ENCODE assay signal across 8 cellular contexts in the genomic region with DNA sequence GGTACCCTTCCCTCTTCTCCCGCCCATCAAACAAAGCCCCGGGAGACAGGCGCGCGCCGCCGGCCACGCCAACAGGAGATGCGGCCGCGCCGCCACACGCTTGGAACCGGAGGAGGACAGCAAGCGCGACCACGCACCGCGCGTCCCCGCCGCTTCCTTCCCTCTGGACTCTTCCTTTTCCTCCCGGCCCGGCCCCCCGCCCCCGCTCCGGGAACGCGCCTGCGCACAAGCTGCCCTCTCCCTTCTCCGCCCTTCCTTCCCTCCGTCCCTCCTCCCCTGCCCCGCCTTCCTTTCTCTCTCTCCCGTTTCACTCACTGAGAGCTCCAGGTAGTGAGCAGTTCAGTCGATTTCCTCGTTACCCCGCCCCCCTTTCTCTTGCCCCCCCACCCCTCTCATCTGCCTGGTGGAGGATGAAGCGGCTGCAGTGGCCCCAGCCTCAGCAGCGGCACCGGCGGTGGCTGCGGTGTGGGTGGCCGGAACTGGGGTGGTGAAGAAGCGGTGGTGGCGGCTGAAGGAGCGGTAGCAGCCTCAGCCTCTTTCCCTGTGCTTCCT. TPM values are rescaled to one million over a fixed set of nuclear protein-coding genes. Genes with fewer than 3 reads are reported as not detected.
A peak's percentile ranks its signal among the peaks of the same experiment; 100 is the strongest.
DNase-seq lines count a peak whose midpoint lies in the region; ATAC-seq, FAIRE-seq and TF ChIP-seq lines count a peak whose summit lies in the region.

A gene (plus strand): TSS at position 310 of the 552 bp plus-strand sequence. CDS start 569 bp downstream, outside the sequence.

- CTCF ChIA-PET in WTC11 (lab: Charles Lee): interaction anchor here (1.0 kb wide), 2 partner anchors 16 to 133 kb away, joined by 3 to 4 read pairs; no protein-coding TSS in a partner anchor

- H3K9me3 Mint-ChIP-seq in WTC11: no peaks in the 10 kb centered on the region

- no peaks in the 10 kb centered on the region for H3K9me3 ChIP-seq in smooth muscle cell (replicated peaks; ENCODE audit: low read depth)

- H3K36me3 Mint-ChIP-seq in WTC11: no peaks in the 10 kb centered on the region

- ATAC-seq in GM19023 (IDR thresholded peaks at IDR 0.05; ENCODE audit: unreplicated experiment) (peak; percentile 57), HG03196 (IDR thresholded peaks at IDR 0.05; ENCODE audit: unreplicated experiment) (peak; percentile 49), WTC11 (peak; percentile 71)

- H3F3A ChIP-seq in smooth muscle cell (ENCODE audit: low read depth): no peaks in the 10 kb centered on the region

- H3K27ac Mint-ChIP-seq in WTC11: peak within 1 kb of the TSS; percentile 98

- 1% methylated on average over 32 of the region's 46 CpGs for WGBS in smooth muscle cell (ENCODE audit: low lambda C conversion rate)

- no peak for FAIRE-seq in bronchial epithelial cell (lab: Jason Lieb, UNC)

- peak within 1 kb of the TSS; percentile 96 for H3K4me2 ChIP-seq in smooth muscle cell

- H3K4me3 Mint-ChIP-seq in WTC11: peak within 1 kb of the TSS; percentile 99

- TF ChIP-seq CTCF in AG09309 (IDR thresholded peaks at IDR 0.05; ENCODE audit: control insufficient read depth, insufficient read depth, low read depth, low read length, missing control alignments): no peak
- no peak for TF ChIP-seq CTCF in WTC11 (IDR thresholded peaks at IDR 0.05)
- TF ChIP-seq CTCF in bronchial epithelial cell (IDR thresholded peaks at IDR 0.05; ENCODE audit: insufficient read depth, low read length, severe bottlenecking): no peak
- TF ChIP-seq CTCF in smooth muscle cell (IDR thresholded peaks at IDR 0.05; ENCODE audit: borderline replicate concordance, insufficient read depth, poor library complexity, severe bottlenecking): no peak

- H2AFZ ChIP-seq in smooth muscle cell (ENCODE audit: low read depth): peak within 1 kb of the TSS; percentile 93

- H3K36me3 ChIP-seq in bronchial epithelial cell (ENCODE audit: control insufficient read depth, insufficient read depth, low read length) (no peaks in the 10 kb centered on the region), smooth muscle cell (ENCODE audit: low read depth) (no peaks in the 10 kb centered on the region)

- H3K9ac ChIP-seq in smooth muscle cell (ENCODE audit: low read depth): peak within 1 kb of the TSS; percentile 87

- H3K4me1 Mint-ChIP-seq in WTC11: peaks cover 41% of the 10 kb centered on the region

- peaks cover 15% of the 10 kb centered on the region for H3K4me1 ChIP-seq in smooth muscle cell (ENCODE audit: low read depth)

- H3K27me3 Mint-ChIP-seq in WTC11 (ENCODE audit: low read depth): peaks cover 46% of the 10 kb centered on the region

- peaks cover 45% of the 10 kb centered on the region for H3K79me2 ChIP-seq in smooth muscle cell (ENCODE audit: low read depth)

- H3K27me3 ChIP-seq in bronchial epithelial cell (ENCODE audit: control insufficient read depth, insufficient read depth, low read length): no peaks in the 10 kb centered on the region
- H3K27me3 ChIP-seq in smooth muscle cell (ENCODE audit: low read depth): no peaks in the 10 kb centered on the region

- peaks cover 38% of the 10 kb centered on the region for H4K20me1 ChIP-seq in smooth muscle cell (ENCODE audit: low read depth)

- POLR2A ChIA-PET in WTC11 (lab: Charles Lee): interaction anchor here (0.6 to 1.3 kb wide), 2 partner anchors 9 to 14 kb away, joined by 4 to 5 read pairs; no protein-coding TSS in a partner anchor

- peak within 1 kb of the TSS; percentile 73 for H3K27ac ChIP-seq in smooth muscle cell (ENCODE audit: low read depth)

- DNase-seq in AG09309 (ENCODE audit: low read depth) (peak; percentile 62), NCI-H226 (peak; percentile 84), WTC11 (ENCODE audit: low spot score) (peak; percentile 98), bronchial epithelial cell (ENCODE audit: low read depth) (peak; percentile 85), iPS-NIHi7 (ENCODE audit: extremely low spot score) (peak; percentile 94), smooth muscle cell (lab: John Stamatoyannopoulos, UW; ENCODE audit: unreplicated experiment) (peak; percentile 88)

- H3K4me3 ChIP-seq in AG09309 (ENCODE audit: control insufficient read depth, low read depth, low read length): peak within 1 kb of the TSS; percentile 99
- H3K4me3 ChIP-seq in bronchial epithelial cell (ENCODE audit: low read depth, low read length): peak within 1 kb of the TSS; percentile 68
- peak within 1 kb of the TSS; percentile 88 for H3K4me3 ChIP-seq in smooth muscle cell

TF ChIP-seq in WTC11, 78 proteins besides CTCF, POLR2A, EP300 and RAD21 (continues in another document):
- TF ChIP-seq, protein P1, sequence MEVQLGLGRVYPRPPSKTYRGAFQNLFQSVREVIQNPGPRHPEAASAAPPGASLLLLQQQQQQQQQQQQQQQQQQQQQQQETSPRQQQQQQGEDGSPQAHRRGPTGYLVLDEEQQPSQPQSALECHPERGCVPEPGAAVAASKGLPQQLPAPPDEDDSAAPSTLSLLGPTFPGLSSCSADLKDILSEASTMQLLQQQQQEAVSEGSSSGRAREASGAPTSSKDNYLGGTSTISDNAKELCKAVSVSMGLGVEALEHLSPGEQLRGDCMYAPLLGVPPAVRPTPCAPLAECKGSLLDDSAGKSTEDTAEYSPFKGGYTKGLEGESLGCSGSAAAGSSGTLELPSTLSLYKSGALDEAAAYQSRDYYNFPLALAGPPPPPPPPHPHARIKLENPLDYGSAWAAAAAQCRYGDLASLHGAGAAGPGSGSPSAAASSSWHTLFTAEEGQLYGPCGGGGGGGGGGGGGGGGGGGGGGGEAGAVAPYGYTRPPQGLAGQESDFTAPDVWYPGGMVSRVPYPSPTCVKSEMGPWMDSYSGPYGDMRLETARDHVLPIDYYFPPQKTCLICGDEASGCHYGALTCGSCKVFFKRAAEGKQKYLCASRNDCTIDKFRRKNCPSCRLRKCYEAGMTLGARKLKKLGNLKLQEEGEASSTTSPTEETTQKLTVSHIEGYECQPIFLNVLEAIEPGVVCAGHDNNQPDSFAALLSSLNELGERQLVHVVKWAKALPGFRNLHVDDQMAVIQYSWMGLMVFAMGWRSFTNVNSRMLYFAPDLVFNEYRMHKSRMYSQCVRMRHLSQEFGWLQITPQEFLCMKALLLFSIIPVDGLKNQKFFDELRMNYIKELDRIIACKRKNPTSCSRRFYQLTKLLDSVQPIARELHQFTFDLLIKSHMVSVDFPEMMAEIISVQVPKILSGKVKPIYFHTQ (CRISPR knock-in tag; IDR thresholded peaks at IDR 0.05): no peak
- TF ChIP-seq PRRX2 (CRISPR knock-in tag; IDR thresholded peaks at IDR 0.05) (no peak), ESRRA (CRISPR knock-in tag; IDR thresholded peaks at IDR 0.05; ENCODE audit: borderline replicate concordance) (no peak), ZNF138 (CRISPR knock-in tag; conservative IDR thresholded peaks at IDR 0.05) (no peak), KAT7 (CRISPR knock-in tag; IDR thresholded peaks at IDR 0.05; ENCODE audit: borderline replicate concordance) (no peak; the same call in 1 of the 2 replicates), TEAD1 (CRISPR knock-in tag; IDR thresholded peaks at IDR 0.05) (peak; percentile 72), JAZF1 (CRISPR knock-in tag; IDR thresholded peaks at IDR 0.05) (no peak), CREM (CRISPR knock-in tag; IDR thresholded peaks at IDR 0.05) (0 out of 2 replicates have a peak, but pooled peaks have one; percentile 60), GABPB1 (CRISPR knock-in tag; IDR thresholded peaks at IDR 0.05) (0 out of 2 replicates have a peak, but pooled peaks have one; percentile 9)
- TF ChIP-seq, protein P2, sequence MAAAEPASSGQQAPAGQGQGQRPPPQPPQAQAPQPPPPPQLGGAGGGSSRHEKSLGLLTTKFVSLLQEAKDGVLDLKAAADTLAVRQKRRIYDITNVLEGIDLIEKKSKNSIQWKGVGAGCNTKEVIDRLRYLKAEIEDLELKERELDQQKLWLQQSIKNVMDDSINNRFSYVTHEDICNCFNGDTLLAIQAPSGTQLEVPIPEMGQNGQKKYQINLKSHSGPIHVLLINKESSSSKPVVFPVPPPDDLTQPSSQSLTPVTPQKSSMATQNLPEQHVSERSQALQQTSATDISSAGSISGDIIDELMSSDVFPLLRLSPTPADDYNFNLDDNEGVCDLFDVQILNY (CRISPR knock-in tag; IDR thresholded peaks at IDR 0.05): peak; percentile 71; the same call in 1 of the 2 replicates
- TF ChIP-seq, protein P3, sequence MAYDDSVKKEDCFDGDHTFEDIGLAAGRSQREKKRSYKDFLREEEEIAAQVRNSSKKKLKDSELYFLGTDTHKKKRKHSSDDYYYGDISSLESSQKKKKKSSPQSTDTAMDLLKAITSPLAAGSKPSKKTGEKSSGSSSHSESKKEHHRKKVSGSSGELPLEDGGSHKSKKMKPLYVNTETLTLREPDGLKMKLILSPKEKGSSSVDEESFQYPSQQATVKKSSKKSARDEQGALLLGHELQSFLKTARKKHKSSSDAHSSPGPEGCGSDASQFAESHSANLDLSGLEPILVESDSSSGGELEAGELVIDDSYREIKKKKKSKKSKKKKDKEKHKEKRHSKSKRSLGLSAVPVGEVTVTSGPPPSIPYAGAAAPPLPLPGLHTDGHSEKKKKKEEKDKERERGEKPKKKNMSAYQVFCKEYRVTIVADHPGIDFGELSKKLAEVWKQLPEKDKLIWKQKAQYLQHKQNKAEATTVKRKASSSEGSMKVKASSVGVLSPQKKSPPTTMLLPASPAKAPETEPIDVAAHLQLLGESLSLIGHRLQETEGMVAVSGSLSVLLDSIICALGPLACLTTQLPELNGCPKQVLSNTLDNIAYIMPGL (CRISPR knock-in tag; IDR thresholded peaks at IDR 0.05): 0 out of 2 replicates have a peak, but pooled peaks have one; percentile 78
- TF ChIP-seq, protein P4, sequence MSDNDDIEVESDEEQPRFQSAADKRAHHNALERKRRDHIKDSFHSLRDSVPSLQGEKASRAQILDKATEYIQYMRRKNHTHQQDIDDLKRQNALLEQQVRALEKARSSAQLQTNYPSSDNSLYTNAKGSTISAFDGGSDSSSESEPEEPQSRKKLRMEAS (CRISPR knock-in tag; IDR thresholded peaks at IDR 0.05): peak; percentile 60
- TF ChIP-seq, protein P5, sequence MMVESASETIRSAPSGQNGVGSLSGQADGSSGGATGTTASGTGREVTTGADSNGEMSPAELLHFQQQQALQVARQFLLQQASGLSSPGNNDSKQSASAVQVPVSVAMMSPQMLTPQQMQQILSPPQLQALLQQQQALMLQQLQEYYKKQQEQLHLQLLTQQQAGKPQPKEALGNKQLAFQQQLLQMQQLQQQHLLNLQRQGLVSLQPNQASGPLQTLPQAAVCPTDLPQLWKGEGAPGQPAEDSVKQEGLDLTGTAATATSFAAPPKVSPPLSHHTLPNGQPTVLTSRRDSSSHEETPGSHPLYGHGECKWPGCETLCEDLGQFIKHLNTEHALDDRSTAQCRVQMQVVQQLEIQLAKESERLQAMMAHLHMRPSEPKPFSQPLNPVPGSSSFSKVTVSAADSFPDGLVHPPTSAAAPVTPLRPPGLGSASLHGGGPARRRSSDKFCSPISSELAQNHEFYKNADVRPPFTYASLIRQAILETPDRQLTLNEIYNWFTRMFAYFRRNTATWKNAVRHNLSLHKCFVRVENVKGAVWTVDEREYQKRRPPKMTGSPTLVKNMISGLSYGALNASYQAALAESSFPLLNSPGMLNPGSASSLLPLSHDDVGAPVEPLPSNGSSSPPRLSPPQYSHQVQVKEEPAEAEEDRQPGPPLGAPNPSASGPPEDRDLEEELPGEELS (CRISPR knock-in tag; IDR thresholded peaks at IDR 0.05): peak; percentile 14; the same call in 1 of the 2 replicates

RNA-seq across cellular contexts. Expression of the gene that starts here (rescaled TPM):
- total RNA-seq in WTC11 (2021) (31.0 to 32.1 TPM (median 32.0 TPM) in 3 replicates), bronchial epithelial cell (22.6 and 32.3 TPM in 2 replicates), smooth muscle cell (59.6 and 69.5 TPM in 2 replicates)
- polyA plus RNA-seq in smooth muscle cell: 21.3 and 28.9 TPM in 2 replicates

Comparison
In these comparisons a context has a peak if more than half of its experiments do, and no peak if none do; other contexts are left out.
1. Peak in every context shown above with its lines: DNase-seq, ATAC-seq, H3K4me3 ChIP-seq and H3K27ac ChIP-seq.